In genomic region chr6:26956078-26956600, GRCh38 we compare ENCODE assay signal across 8 cellular contexts.
DNase-seq lines count a peak whose midpoint lies in the region; ATAC-seq, FAIRE-seq and TF ChIP-seq lines count a peak whose summit lies in the region.
"Not testable (repeated sequence)": the region's sequence is repeated elsewhere in the genome, so short reads cannot be mapped to it uniquely, and the experiment has no call there.

No MANE protein-coding gene starts in this region.

- peak in 6 of 7 experiments; percentile 1 to 65 (median 27) for DNase-seq in CD8-positive, alpha-beta T cell
- DNase-seq in Jurkat, Clone E6-1 (ENCODE audit: low read depth, low spot score) = peak; percentile 96
- DNase-seq in NCI-H748 (lab: John Stamatoyannopoulos, UW; ENCODE audit: unreplicated experiment) = peak; percentile 99
- peak; percentile 3 for DNase-seq in amniotic stem cell (lab: John Stamatoyannopoulos, UW)
- DNase-seq in globus pallidus (ENCODE audit: low spot score) = peak; percentile 58
- not testable (repeated sequence) for DNase-seq in natural killer cell
- peak; percentile 5 for DNase-seq in stimulated activated CD8-positive, alpha-beta memory T cell treated with anti-CD3 and anti-CD28 coated beads, Interleukin-15, amount 100 ng/mL, for 24 hours (ENCODE audit: low read depth)

- H3K4me3 Mint-ChIP-seq in CD8-positive, alpha-beta T cell = peak overlapping the region; percentile 84
- peak overlapping the region; percentile 90 for H3K4me3 Mint-ChIP-seq in natural killer cell

- H3K27ac ChIP-seq in CD8-positive, alpha-beta T cell (ENCODE audit: low read depth, low read length) = peak overlapping the region; percentile 37

- TF ChIP-seq CTCF in CD8-positive, alpha-beta T cell (IDR thresholded peaks at IDR 0.05); natural killer cell (IDR thresholded peaks at IDR 0.05): not testable (repeated sequence)

- H3K27me3 Mint-ChIP-seq in CD8-positive, alpha-beta T cell (ENCODE audit: low read depth); natural killer cell (ENCODE audit: low read depth in 2 of 2): not testable (repeated sequence)

- not testable (repeated sequence) for H3K9me3 Mint-ChIP-seq in CD8-positive, alpha-beta T cell; natural killer cell

- intact Hi-C loops in CD8-positive, alpha-beta T cell (cut with DNase I, micrococcal nuclease) = loop anchor here (10.0 kb wide), 2 partner anchors 949 to 1379 kb away; partner anchors contain the start of gene ZSCAN31 (in 1 of the 2)
- intact Hi-C loops in natural killer cell (cut with micrococcal nuclease) = not testable (repeated sequence)

- H3K4me1 ChIP-seq in CD8-positive, alpha-beta T cell (ENCODE audit: insufficient read depth, low read length) = not testable (repeated sequence)

- CTCF ChIA-PET in CD8-positive, alpha-beta T cell (lab: Charles Lee) = not testable (repeated sequence)

- not testable (repeated sequence) for H3K9me3 ChIP-seq in CD8-positive, alpha-beta T cell (ENCODE audit: low read length)

- peak; percentile 55 for ATAC-seq in CD8-positive, alpha-beta T cell
- ATAC-seq in natural killer cell = peak in 2 of 3 donors; percentile 18 to 65

- FAIRE-seq in TTC549 (lab: Jason Lieb, UNC) = peak; percentile 7

- POLR2A ChIA-PET in CD8-positive, alpha-beta T cell (lab: Charles Lee) = not testable (repeated sequence)

- not testable (repeated sequence) for H3K36me3 Mint-ChIP-seq in CD8-positive, alpha-beta T cell; natural killer cell

- not testable (repeated sequence) for H3K36me3 ChIP-seq in CD8-positive, alpha-beta T cell (ENCODE audit: insufficient read depth, low read length)

- H3K4me3 ChIP-seq in CD8-positive, alpha-beta T cell (ENCODE audit: low read depth, low read length) = peak overlapping the region; percentile 38
- H3K4me3 ChIP-seq in Jurkat, Clone E6-1 (ENCODE audit: low read length) = peak overlapping the region; percentile 48

- H3K27ac Mint-ChIP-seq in CD8-positive, alpha-beta T cell = peak overlapping the region; percentile 87
- peak overlapping the region; percentile 67 to 79 for H3K27ac Mint-ChIP-seq in natural killer cell

- not testable (repeated sequence) for H3K27me3 ChIP-seq in CD8-positive, alpha-beta T cell (ENCODE audit: insufficient read depth, low read length)

- H3K4me1 Mint-ChIP-seq in CD8-positive, alpha-beta T cell (ENCODE audit: low read depth); natural killer cell: not testable (repeated sequence)
